In the genomic region with DNA sequence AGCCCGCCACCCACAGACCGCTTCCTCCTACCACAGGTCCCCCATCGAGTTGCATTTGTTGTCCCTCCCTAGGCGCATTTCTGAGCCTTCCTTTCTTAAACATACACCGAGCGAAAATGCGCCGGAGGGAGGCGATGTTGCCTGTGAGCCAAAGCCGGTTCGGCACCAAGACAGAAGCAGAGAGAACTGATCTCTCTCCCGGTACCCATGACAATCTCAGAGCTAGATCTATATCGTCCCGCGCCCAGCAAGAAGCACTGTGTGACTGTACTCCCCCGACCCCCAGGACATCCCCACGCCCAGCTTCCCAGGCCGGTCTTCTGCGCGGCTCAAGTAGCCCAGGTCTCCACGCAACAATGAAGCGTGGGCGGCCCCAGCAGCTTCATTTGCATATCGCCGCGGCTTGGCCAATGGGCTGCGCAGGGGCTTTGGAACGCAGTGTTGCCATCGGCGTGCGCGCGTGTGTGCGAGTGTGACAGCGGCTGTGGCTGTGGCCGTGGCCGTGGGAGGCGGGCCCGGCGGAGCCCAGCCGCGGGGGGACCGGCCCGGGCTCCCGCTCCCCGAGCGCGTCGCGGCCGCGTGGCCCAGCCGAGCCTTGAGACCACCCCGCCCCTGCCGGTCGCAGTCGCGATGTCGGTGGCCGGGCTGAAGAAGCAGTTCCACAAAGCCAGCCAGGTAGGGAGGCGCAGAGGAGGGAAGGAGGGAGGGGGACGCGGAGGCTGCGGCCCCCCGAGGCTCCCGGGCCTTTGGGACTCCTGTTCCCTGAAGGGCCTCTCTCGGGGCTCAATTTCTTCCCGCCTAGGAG, we compare ENCODE assay signal across 8 cellular contexts. TPM values are rescaled to one million over a fixed set of nuclear protein-coding genes. Genes with fewer than 3 reads are reported as not detected.
DNase-seq lines count a peak whose midpoint lies in the region; ATAC-seq and TF ChIP-seq lines count a peak whose summit lies in the region.

A gene with protein sequence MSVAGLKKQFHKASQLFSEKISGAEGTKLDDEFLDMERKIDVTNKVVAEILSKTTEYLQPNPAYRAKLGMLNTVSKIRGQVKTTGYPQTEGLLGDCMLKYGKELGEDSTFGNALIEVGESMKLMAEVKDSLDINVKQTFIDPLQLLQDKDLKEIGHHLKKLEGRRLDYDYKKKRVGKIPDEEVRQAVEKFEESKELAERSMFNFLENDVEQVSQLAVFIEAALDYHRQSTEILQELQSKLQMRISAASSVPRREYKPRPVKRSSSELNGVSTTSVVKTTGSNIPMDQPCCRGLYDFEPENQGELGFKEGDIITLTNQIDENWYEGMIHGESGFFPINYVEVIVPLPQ (plus strand): TSS at position 438 of the 805 bp plus-strand sequence. CDS start 193 bp downstream, at position 631.

- intact Hi-C loops in A673 (cut with micrococcal nuclease; ENCODE audit: unreplicated experiment) = no loop called here

- peaks cover 4% of the 10 kb centered on the region for H3K4me1 ChIP-seq in A673 (ENCODE audit: insufficient read depth, low read length, poor library complexity, severe bottlenecking)
- H3K4me1 ChIP-seq in neural progenitor cell = no peaks in the 10 kb centered on the region
- H3K4me1 ChIP-seq in suprapubic skin = peaks cover 13% of the 10 kb centered on the region

- TF ChIP-seq CTCF in A673 (conservative IDR thresholded peaks at IDR 0.05; ENCODE audit: low read depth, low read length) (peak; percentile 73), neural progenitor cell (IDR thresholded peaks at IDR 0.05) (peak; percentile 51), suprapubic skin (IDR thresholded peaks at IDR 0.05) (no peak)

- peak within 1 kb of the TSS; percentile 57 for H3K27ac Mint-ChIP-seq in neural progenitor cell

- H3K27ac ChIP-seq in A673 (ENCODE audit: low read depth, low read length, poor library complexity, severe bottlenecking) (peak within 1 kb of the TSS; percentile 54), neural progenitor cell (no peak within 1 kb of the TSS), suprapubic skin (no peak within 1 kb of the TSS)

- H2AFZ ChIP-seq in neural progenitor cell (replicated peaks) = peak within 1 kb of the TSS; percentile 88

- WGBS in suprapubic skin = 0% methylated on average over 5 of the region's 68 CpGs

- BruUV-seq in A673 (replicated peaks; lab: Mats Ljungman, UMichigan) = no TSS peak

- no peaks in the 10 kb centered on the region for H3K9me3 ChIP-seq in A673 (ENCODE audit: low read depth, low read length, poor library complexity, severe bottlenecking)
- H3K9me3 ChIP-seq in neural progenitor cell (ENCODE audit: low read depth) = no peaks in the 10 kb centered on the region
- H3K9me3 ChIP-seq in suprapubic skin = no peaks in the 10 kb centered on the region

- no peaks in the 10 kb centered on the region for H3K27me3 ChIP-seq in A673 (replicated peaks; ENCODE audit: insufficient read depth, low read depth, low read length, poor library complexity)
- H3K27me3 ChIP-seq in neural progenitor cell = peaks cover 34% of the 10 kb centered on the region
- peaks cover 23% of the 10 kb centered on the region for H3K27me3 ChIP-seq in suprapubic skin

- H4K20me1 ChIP-seq in neural progenitor cell (ENCODE audit: low read depth) = no peaks in the 10 kb centered on the region

- no peaks in the 10 kb centered on the region for H3F3A ChIP-seq in neural progenitor cell (ENCODE audit: low read depth)

- H3K4me3 Mint-ChIP-seq in neural progenitor cell = peak within 1 kb of the TSS; percentile 93

- no peak for ATAC-seq in HG02571 (IDR thresholded peaks at IDR 0.05; ENCODE audit: unreplicated experiment)

- TF ChIP-seq EP300 in suprapubic skin (IDR thresholded peaks at IDR 0.05) = no peak

- CTCF ChIA-PET in A673 (lab: Charles Lee) = interaction anchor here (1.0 to 2.3 kb wide), 4 partner anchors 113 to 199 kb away, joined by 3 to 13 read pairs (median 6); no protein-coding TSS in a partner anchor

- H3K79me2 ChIP-seq in neural progenitor cell (ENCODE audit: low read depth) = no peaks in the 10 kb centered on the region

- TF ChIP-seq POLR2A in suprapubic skin (IDR thresholded peaks at IDR 0.05) = no peak

- H3K36me3 ChIP-seq in A673 (ENCODE audit: insufficient read depth, low read length, poor library complexity, severe bottlenecking) (no peaks in the 10 kb centered on the region), neural progenitor cell (no peaks in the 10 kb centered on the region), suprapubic skin (no peaks in the 10 kb centered on the region)

- DNase-seq in A673 (ENCODE audit: low spot score) (peak; percentile 93), GOT3 (lab: John Stamatoyannopoulos, UW) (peak; percentile 45), NOMO-1 (lab: John Stamatoyannopoulos, UW; ENCODE audit: unreplicated experiment in 2 of 2) (peak; percentile 55 to 57), glomerular visceral epithelial cell (ENCODE audit: extremely low spot score) (peak; percentile 79), neural progenitor cell (ENCODE audit: low spot score) (peak; percentile 93), suprapubic skin (ENCODE audit: low spot score in 2 of 2) (peak; percentile 83 to 90)
- peak; percentile 7 for DNase-seq in activated naive CD8-positive, alpha-beta T cell treated with anti-CD3 and anti-CD28 coated beads, Interleukin-2, amount 50 U/mL, for 16 hours (ENCODE audit: low read depth, low spot score)

- H3K4me1 Mint-ChIP-seq in neural progenitor cell = peaks cover 17% of the 10 kb centered on the region

- H3K4me3 ChIP-seq in A673 (ENCODE audit: low read depth, low read length, poor library complexity, severe bottlenecking) (peak within 1 kb of the TSS; percentile 63), neural progenitor cell (peak within 1 kb of the TSS; percentile 55), suprapubic skin (peak within 1 kb of the TSS; percentile 49)

- H3K4me2 ChIP-seq in neural progenitor cell = peak within 1 kb of the TSS; percentile 96

- H3K9ac ChIP-seq in neural progenitor cell = no peak within 1 kb of the TSS

- H3K36me3 Mint-ChIP-seq in neural progenitor cell = no peaks in the 10 kb centered on the region

- POLR2A ChIA-PET in A673 (lab: Charles Lee; ENCODE audit: low non-redundant PET) = interaction anchor here (0.5 to 1.0 kb wide), 2 partner anchors 13 to 111 kb away, joined by 3 to 9 read pairs; no protein-coding TSS in a partner anchor

- H3K9me3 Mint-ChIP-seq in neural progenitor cell = no peaks in the 10 kb centered on the region

- H3K27me3 Mint-ChIP-seq in neural progenitor cell (ENCODE audit: insufficient read depth, low read depth) = peaks cover 15% of the 10 kb centered on the region

RNA-seq across cellular contexts. Expression of the gene that starts here (rescaled TPM):
- 25.6 and 32.1 TPM in 2 replicates for total RNA-seq in A673 (2021)
- 3.8 and 8.2 TPM in 2 replicates for total RNA-seq in neural progenitor cell (ENCODE audit: low replicate concordance)
- 1 to 10 TPM in 1 of 4 donors, under 1 TPM in 1, not detected in 2; 0.34 to 1.2 TPM for total RNA-seq in suprapubic skin

Comparison
In these comparisons a context has a peak if more than half of its experiments do, and no peak if none do; other contexts are left out.
1. DNase-seq: peak in every context shown above with its lines; median percentile 93 in A673; 93 in neural progenitor cell; 86 in suprapubic skin; 79 in glomerular visceral epithelial cell; 56 in NOMO-1; 45 in GOT3; 7 in activated naive CD8-positive, alpha-beta T cell treated with anti-CD3 and anti-CD28 coated beads, Interleukin-2, amount 50 U/mL, for 16 hours.
2. CTCF ChIP-seq: peak in A673 (single experiment) and neural progenitor cell (single experiment); none in suprapubic skin (0 of 2).
3. Peak in every context shown above with its lines, with median percentiles within 50 percentile points of each other: H3K4me3 ChIP-seq.